Comparison of ENCODE assay signal across 3 cellular contexts in the genomic region with DNA sequence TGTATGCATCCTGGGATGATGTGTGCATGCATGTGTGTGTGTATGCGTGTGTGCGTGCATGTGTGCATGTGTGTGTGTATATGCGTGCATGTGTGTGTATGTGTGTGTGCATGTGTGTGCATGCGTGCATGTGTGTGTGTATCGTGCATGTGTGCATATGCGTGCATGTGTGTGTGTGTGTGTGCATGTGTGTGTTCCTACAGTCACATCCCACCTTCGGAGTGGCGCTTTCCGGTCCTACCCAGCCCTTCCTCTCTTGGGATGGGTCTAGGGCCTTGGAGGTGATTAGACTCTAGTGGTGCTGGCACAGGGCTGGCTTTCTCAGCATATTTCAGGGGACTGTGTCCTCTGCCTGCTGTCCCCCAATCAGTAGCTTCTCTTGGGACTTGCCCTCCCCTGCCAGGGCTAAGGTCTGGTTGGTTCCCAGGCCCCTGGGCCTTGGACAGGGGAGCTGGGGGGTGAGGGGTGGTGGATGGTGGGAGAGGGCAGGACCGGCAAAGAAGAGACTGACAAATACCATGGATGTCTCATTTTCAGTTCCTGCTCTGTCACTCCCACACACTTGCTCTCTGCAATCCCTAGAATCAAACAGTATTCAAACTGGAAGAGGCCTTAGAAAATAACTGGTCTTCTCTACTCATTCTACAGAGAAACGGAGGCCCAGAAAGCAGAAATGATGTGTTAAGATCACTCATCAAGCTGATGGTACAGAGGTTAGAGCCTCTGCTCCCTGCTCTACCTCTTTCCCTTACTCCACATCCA.
TF ChIP-seq lines count a peak whose summit lies in the region.

No MANE protein-coding gene starts in this region.

TF ChIP-seq in HepG2, 621 proteins besides CTCF, POLR2A, EP300 and RAD21:
- TF ChIP-seq ZFP1 (CRISPR knock-in tag; IDR thresholded peaks at IDR 0.05), result no peak
- TF ChIP-seq ZNF563 (CRISPR knock-in tag; IDR thresholded peaks at IDR 0.05), result no peak
- TF ChIP-seq, protein P1, sequence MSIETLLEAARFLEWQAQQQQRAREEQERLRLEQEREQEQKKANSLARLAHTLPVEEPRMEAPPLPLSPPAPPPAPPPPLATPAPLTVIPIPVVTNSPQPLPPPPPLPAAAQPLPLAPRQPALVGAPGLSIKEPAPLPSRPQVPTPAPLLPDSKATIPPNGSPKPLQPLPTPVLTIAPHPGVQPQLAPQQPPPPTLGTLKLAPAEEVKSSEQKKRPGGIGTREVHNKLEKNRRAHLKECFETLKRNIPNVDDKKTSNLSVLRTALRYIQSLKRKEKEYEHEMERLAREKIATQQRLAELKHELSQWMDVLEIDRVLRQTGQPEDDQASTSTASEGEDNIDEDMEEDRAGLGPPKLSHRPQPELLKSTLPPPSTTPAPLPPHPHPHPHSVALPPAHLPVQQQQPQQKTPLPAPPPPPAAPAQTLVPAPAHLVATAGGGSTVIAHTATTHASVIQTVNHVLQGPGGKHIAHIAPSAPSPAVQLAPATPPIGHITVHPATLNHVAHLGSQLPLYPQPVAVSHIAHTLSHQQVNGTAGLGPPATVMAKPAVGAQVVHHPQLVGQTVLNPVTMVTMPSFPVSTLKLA (IDR thresholded peaks at IDR 0.05), result peak; percentile 92
- no peak for TF ChIP-seq ZSCAN20 (CRISPR knock-in tag; IDR thresholded peaks at IDR 0.05; ENCODE audit: borderline replicate concordance)

TF ChIP-seq in K562, 482 proteins besides CTCF, POLR2A, EP300 and RAD21:
- no peak for TF ChIP-seq HNRNPH1 (optimal IDR thresholded peaks at IDR 0.05; ENCODE audit: low read depth, low read length)
- no peak for TF ChIP-seq ZNF146 (CRISPR knock-in tag; IDR thresholded peaks at IDR 0.05; ENCODE audit: unreplicated experiment)
- TF ChIP-seq CEBPG (CRISPR knock-in tag; IDR thresholded peaks at IDR 0.05), result no peak
- TF ChIP-seq CEBPG (tag; conservative IDR thresholded peaks at IDR 0.05 in 1 of 2, IDR thresholded peaks at IDR 0.05 in 1 of 2), result no peak
- TF ChIP-seq U2AF1 (optimal IDR thresholded peaks at IDR 0.05; ENCODE audit: low read depth, low read length), result no peak

TF ChIP-seq in SK-N-SH treated with all-trans-retinoic acid at 6 μM for 48 hours, 23 proteins besides CTCF, POLR2A, EP300 and RAD21:
- no peak for TF ChIP-seq RARB (CRISPR knock-in tag; IDR thresholded peaks at IDR 0.05)
- no peak for TF ChIP-seq OSR1 (CRISPR knock-in tag; IDR thresholded peaks at IDR 0.05)
